8 cellular contexts compared by ENCODE assay signal in the genomic region with DNA sequence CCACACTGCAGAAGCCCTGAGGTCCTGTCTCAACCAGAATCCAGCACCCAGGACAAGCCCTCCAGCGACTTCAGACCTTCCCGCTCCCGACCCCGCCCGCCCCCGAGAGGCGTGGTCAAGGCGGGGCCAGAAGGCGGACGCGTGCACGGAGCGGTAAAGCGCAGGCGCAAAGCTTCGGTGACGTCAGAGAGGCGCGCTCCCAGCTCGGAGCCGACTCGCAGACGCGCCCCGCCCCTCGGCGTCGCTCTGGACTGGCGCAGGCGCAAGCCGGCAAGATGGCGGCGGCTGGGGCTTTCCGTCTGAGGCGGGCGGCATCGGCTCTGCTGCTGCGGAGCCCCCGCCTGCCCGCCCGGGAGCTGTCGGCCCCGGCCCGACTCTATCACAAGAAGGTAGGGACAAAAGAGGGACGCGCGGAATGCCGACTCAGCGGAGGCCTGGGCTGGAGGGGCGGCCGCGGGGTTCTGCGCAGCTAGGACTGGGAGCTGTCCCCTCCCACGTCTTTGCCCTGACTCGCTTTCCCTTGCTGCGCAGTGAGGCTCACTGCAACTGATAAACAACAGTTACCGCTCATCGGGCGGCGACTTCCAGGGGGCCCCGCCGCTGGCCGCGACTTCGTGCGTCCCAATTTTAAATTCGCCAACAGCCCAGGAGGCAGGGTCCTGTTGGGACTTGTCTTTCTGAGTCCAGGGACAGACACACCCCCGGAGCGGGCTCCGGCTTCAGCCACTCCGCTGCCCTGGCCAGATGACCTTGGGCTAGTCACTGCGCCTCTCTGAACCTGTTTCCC. TPM values are rescaled to one million over a fixed set of nuclear protein-coding genes. Genes with fewer than 3 reads are reported as not detected.
A peak's percentile ranks its signal among the peaks of the same experiment; 100 is the strongest.
DNase-seq lines count a peak whose midpoint lies in the region; ATAC-seq and TF ChIP-seq lines count a peak whose summit lies in the region.

A gene (plus strand): TSS at position 249 of the 787 bp plus-strand sequence. CDS start 27 bp downstream, at position 276.

- peak within 1 kb of the TSS; percentile 87 for H3K27ac ChIP-seq in KOPT-K1 (ENCODE audit: low read depth, low read length, poor library complexity, severe bottlenecking)
- peak within 1 kb of the TSS; percentile 93 to 97 (median 95) for H3K27ac ChIP-seq in Peyer's patch
- peak within 1 kb of the TSS; percentile 96 for H3K27ac ChIP-seq in muscle layer of colon (ENCODE audit: low read depth, low read length)

- no peaks in the 10 kb centered on the region for H3K27me3 ChIP-seq in Peyer's patch
- H3K27me3 ChIP-seq in muscle layer of colon (ENCODE audit: control insufficient read depth in 1 of 2, insufficient read depth in 2 of 2, low read length in 2 of 2), result no peaks in the 10 kb centered on the region

- H3K9me3 ChIP-seq in KOPT-K1 (ENCODE audit: insufficient read depth, low read length, poor library complexity, severe bottlenecking) (no peaks in the 10 kb centered on the region), Peyer's patch (no peaks in the 10 kb centered on the region), muscle layer of colon (ENCODE audit: low read length) (no peaks in the 10 kb centered on the region)

- no peak for TF ChIP-seq CTCF in Peyer's patch (IDR thresholded peaks at IDR 0.05)

- peak; percentile 52 for ATAC-seq in GM21825 (IDR thresholded peaks at IDR 0.05; ENCODE audit: unreplicated experiment)
- peak; percentile 94 for ATAC-seq in esophagus mucosa

- H3K9ac ChIP-seq in muscle layer of colon (ENCODE audit: low read length), result peak within 1 kb of the TSS; percentile 93

- H3K4me1 ChIP-seq in Peyer's patch (peaks cover 0 to 44% (median 17%) of the 10 kb centered on the region in 4 donors), muscle layer of colon (ENCODE audit: insufficient read depth, low read length) (peaks cover 60% of the 10 kb centered on the region)

- DNase-seq in DMS79 treated with DMSO at 0.1 percent for 48 hours (lab: John Stamatoyannopoulos, UW) (peak; percentile 94), Peyer's patch (peak; percentile 96 to 99 (median 98))
- peak; percentile 100 for DNase-seq in activated T-cell treated with anti-CD3 and anti-CD28 coated beads, Interleukin-2, amount 50 U/mL, for 48 hours
- peak; percentile 99 for DNase-seq in stimulated activated CD8-positive, alpha-beta memory T cell treated with anti-CD3 and anti-CD28 coated beads, Interleukin-7, amount 100 ng/mL, for 1 hour (ENCODE audit: low read depth in 2 of 2)

- H3K36me3 ChIP-seq in KOPT-K1 (ENCODE audit: insufficient read depth, low read length), result peaks cover 53% of the 10 kb centered on the region
- H3K36me3 ChIP-seq in Peyer's patch, result peaks cover 0 to 39% (median 0%) of the 10 kb centered on the region in 3 donors
- peaks cover 40% of the 10 kb centered on the region for H3K36me3 ChIP-seq in muscle layer of colon (ENCODE audit: insufficient read depth, low read length)

- peak; percentile 73 to 91 for TF ChIP-seq POLR2A in Peyer's patch (IDR thresholded peaks at IDR 0.05)

- peak within 1 kb of the TSS; percentile 84 to 96 (median 93) for H3K4me3 ChIP-seq in Peyer's patch
- peak within 1 kb of the TSS; percentile 96 to 99 for H3K4me3 ChIP-seq in muscle layer of colon (ENCODE audit: low read depth in 1 of 2, low read length in 2 of 2)

RNA-seq across cellular contexts. Expression of the gene that starts here (rescaled TPM):
- 100 to 1,000 TPM; 121 to 146 (median 138) TPM for total RNA-seq in Peyer's patch
- total RNA-seq in esophagus mucosa, result 51.2 TPM

Comparison
In these comparisons a context has a peak if more than half of its experiments do, and no peak if none do; other contexts are left out.
1. Peak in every context shown above with its lines: DNase-seq, ATAC-seq, H3K4me3 ChIP-seq and H3K27ac ChIP-seq.